25 cellular contexts compared by ENCODE assay signal in the genomic region with DNA sequence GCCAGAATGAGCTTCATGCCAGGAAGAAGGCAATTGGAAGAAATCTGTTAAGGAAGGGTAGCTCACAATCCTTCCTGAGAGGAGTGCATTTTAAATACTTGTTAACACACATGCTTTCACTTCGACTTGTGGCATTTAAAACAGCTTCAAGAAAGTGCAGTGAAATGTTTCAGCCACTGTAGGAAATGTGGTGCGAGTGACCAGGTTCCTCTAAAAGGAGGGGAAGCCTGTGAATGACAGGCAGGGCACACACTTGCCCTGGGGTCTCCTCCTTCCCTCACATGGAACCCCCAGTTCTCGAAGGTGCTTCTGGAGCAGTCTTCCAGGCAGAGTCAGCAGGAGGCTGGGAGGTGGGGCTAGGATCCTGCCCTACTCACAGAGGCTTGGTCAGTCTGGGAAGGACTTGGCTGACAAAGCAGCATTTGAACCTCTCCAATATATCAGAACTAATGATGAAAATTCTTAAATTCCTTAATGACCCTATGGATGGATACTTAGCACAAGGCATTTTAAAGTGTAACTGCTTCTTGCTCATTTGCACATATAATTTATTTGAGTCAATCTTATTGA.
A peak's percentile ranks its signal among the peaks of the same experiment; 100 is the strongest.
DNase-seq lines count a peak whose midpoint lies in the region; ATAC-seq, FAIRE-seq and TF ChIP-seq lines count a peak whose summit lies in the region.
"Had no signal": no experiment of that assay in that cellular context is flagged by ENCODE, and none has a peak within 500 bp of the region (broad histone marks: within the 10 kb centered on the region; RNA-seq: fewer than 3 reads in every experiment).

No MANE protein-coding gene starts in this region.

- H3K9me3 Mint-ChIP-seq in stimulated activated naive CD8-positive, alpha-beta T cell treated with anti-CD3 and anti-CD28 coated beads, Interleukin-15, amount 100 ng/mL, for 72 hours: no peaks in the 10 kb centered on the region
- no peaks in the 10 kb centered on the region for H3K9me3 Mint-ChIP-seq in activated CD4-positive, alpha-beta T cell treated with anti-CD3 and anti-CD28 coated beads for 36 hours (ENCODE audit: low read depth)
- H3K9me3 Mint-ChIP-seq: activated CD4-positive, alpha-beta memory T cell treated with anti-CD3 and anti-CD28 coated beads, Interleukin-2, amount 10 ng/mL, durations not matched to agents 7 days and 5 days; CD8-positive, alpha-beta T cell; neural crest cell had no signal

- BruUV-seq in PC-3 (replicated peaks; lab: Mats Ljungman, UMichigan): no TSS peak

- H3K27me3 Mint-ChIP-seq in stimulated activated naive CD8-positive, alpha-beta T cell treated with anti-CD3 and anti-CD28 coated beads, Interleukin-15, amount 100 ng/mL, for 72 hours: no peaks in the 10 kb centered on the region
- H3K27me3 Mint-ChIP-seq in activated CD4-positive, alpha-beta T cell treated with anti-CD3 and anti-CD28 coated beads for 36 hours: no peaks in the 10 kb centered on the region
- H3K27me3 Mint-ChIP-seq: activated CD4-positive, alpha-beta memory T cell treated with anti-CD3 and anti-CD28 coated beads, Interleukin-2, amount 10 ng/mL, durations not matched to agents 7 days and 5 days had no signal

- H3K36me3 ChIP-seq in H1 (ENCODE audit: control insufficient read depth in 2 of 4, insufficient read depth in 4 of 4, low read length in 3 of 4) (no peaks in the 10 kb centered on the region), mesendoderm (ENCODE audit: control insufficient read depth, insufficient read depth, low read length) (no peaks in the 10 kb centered on the region), PC-3 (ENCODE audit: low read depth, low read length) (no peaks in the 10 kb centered on the region)
- H3K36me3 ChIP-seq: adrenal gland, breast epithelium, tibial artery had no signal

- ATAC-seq in stimulated activated naive CD8-positive, alpha-beta T cell treated with anti-CD3 and anti-CD28 coated beads, Interleukin-15, Interleukin-2, amounts not matched to agents 100 U/mL and 50 U/mL, for 24 hours: peak; percentile 32
- no peak for ATAC-seq in stimulated activated naive CD8-positive, alpha-beta T cell treated with anti-CD3 and anti-CD28 coated beads, Interleukin-15, amount 100 ng/mL, for 72 hours
- ATAC-seq in activated CD4-positive, alpha-beta T cell treated with anti-CD3 and anti-CD28 coated beads for 36 hours: no peak
- no peak for ATAC-seq in PC-3
- ATAC-seq: CD8-positive, alpha-beta T cell; psoas muscle had no signal

- H3K9ac ChIP-seq in H1 (replicated peaks in 1 of 4; ENCODE audit: extremely low read depth in 1 of 4, low read depth in 3 of 4, low read length in 3 of 4) (no peak overlapping the region), mesendoderm (ENCODE audit: low read length) (no peak overlapping the region), PC-3 (ENCODE audit: low read length) (no peak overlapping the region)

- no peaks in the 10 kb centered on the region for H3K79me1 ChIP-seq in H1 (ENCODE audit: low read depth, low read length)
- no peaks in the 10 kb centered on the region for H3K79me1 ChIP-seq in mesendoderm (ENCODE audit: low read length)

- no peaks in the 10 kb centered on the region for H3K9me3 ChIP-seq in H1 (ENCODE audit: insufficient read depth in 2 of 2, low read depth in 1 of 2, low read length in 1 of 2)
- no peaks in the 10 kb centered on the region for H3K9me3 ChIP-seq in PC-3 (ENCODE audit: low read length)
- H3K9me3 ChIP-seq: adrenal gland, breast epithelium, psoas muscle, tibial artery had no signal

- no peak overlapping the region for H2BK15ac ChIP-seq in H1 (ENCODE audit: low read length)
- no peak overlapping the region for H2BK15ac ChIP-seq in mesendoderm (replicated peaks; ENCODE audit: low read depth)

- no peaks in the 10 kb centered on the region for H3K9me2 ChIP-seq in PC-3 (replicated peaks; ENCODE audit: low read length)

- H2BK5ac ChIP-seq in H1 (ENCODE audit: low read depth, low read length): no peak overlapping the region
- H2BK5ac ChIP-seq in mesendoderm (ENCODE audit: low read length): no peak overlapping the region

- intact Hi-C loops in activated CD4-positive, alpha-beta T cell treated with anti-CD3 and anti-CD28 coated beads for 36 hours (cut with DNase I, micrococcal nuclease): no loop called here
- intact Hi-C loops in PC-3 (cut with micrococcal nuclease): no loop called here

- H3K36me3 Mint-ChIP-seq in activated CD4-positive, alpha-beta T cell treated with anti-CD3 and anti-CD28 coated beads for 36 hours (ENCODE audit: low read depth): no peaks in the 10 kb centered on the region
- H3K36me3 Mint-ChIP-seq: CD8-positive, alpha-beta T cell had no signal

- H4K20me1 ChIP-seq in H1 (replicated peaks in 1 of 2; ENCODE audit: control insufficient read depth in 1 of 2, insufficient read depth in 2 of 2, low read length in 2 of 2): no peaks in the 10 kb centered on the region
- no peaks in the 10 kb centered on the region for H4K20me1 ChIP-seq in PC-3 (ENCODE audit: low read length)

- H4K8ac ChIP-seq in H1 (ENCODE audit: extremely low read depth, insufficient read depth, low read length) (no peak overlapping the region), mesendoderm (ENCODE audit: low read depth, low read length) (no peak overlapping the region)

- H3K27me3 ChIP-seq in H1 (replicated peaks in 1 of 4; ENCODE audit: control insufficient read depth in 3 of 4, extremely low read depth in 1 of 4, insufficient read depth in 3 of 4, low read length in 3 of 4): no peaks in the 10 kb centered on the region; a peak in 1 of 7 replicates
- no peaks in the 10 kb centered on the region for H3K27me3 ChIP-seq in mesendoderm (ENCODE audit: insufficient read depth, low read length, poor library complexity)
- no peaks in the 10 kb centered on the region for H3K27me3 ChIP-seq in PC-3 (ENCODE audit: low read length)
- H3K27me3 ChIP-seq: adrenal gland, breast epithelium, tibial artery had no signal

- H2BK120ac ChIP-seq in H1 (replicated peaks; ENCODE audit: low read depth, low read length) (no peak overlapping the region), mesendoderm (ENCODE audit: low read depth, low read length) (no peak overlapping the region)

- H3K14ac ChIP-seq in H1 (ENCODE audit: insufficient read length): no peak overlapping the region

- no peak overlapping the region for H2AK5ac ChIP-seq in H1 (ENCODE audit: low read depth, low read length)
- H2AK5ac ChIP-seq in mesendoderm (ENCODE audit: low read length): no peak overlapping the region

- TF ChIP-seq CTCF in H1 (IDR thresholded peaks at IDR 0.05; ENCODE audit: control extremely low read depth in 1 of 3, insufficient read depth in 1 of 3, low read depth in 1 of 3, low read length in 3 of 3) (no peak), PC-3 (conservative IDR thresholded peaks at IDR 0.05; ENCODE audit: low read depth, low read length) (no peak)

- no peak for TF ChIP-seq POLR2A in H1 (IDR thresholded peaks at IDR 0.05; ENCODE audit: control extremely low read depth in 1 of 2, low read depth in 2 of 2, low read length in 2 of 2)

- 0 out of 4 replicates have a peak, but pooled peaks of 1 of the 2 experiments have one; percentile 8 for TF ChIP-seq RAD21 in H1 (IDR thresholded peaks at IDR 0.05 in 1 of 2, conservative IDR thresholded peaks at IDR 0.05 in 1 of 2; ENCODE audit: low read depth in 2 of 2, low read length in 2 of 2)

- H2AFZ ChIP-seq in H1 (ENCODE audit: low read length) (peak overlapping the region; percentile 92), PC-3 (ENCODE audit: low read length) (no peak overlapping the region)

- H3K4me1 ChIP-seq in H1 (replicated peaks in 1 of 4; ENCODE audit: control insufficient read depth in 3 of 4, insufficient read depth in 4 of 4, low read length in 3 of 4): peaks cover 0 to 8% (median 1%) of the 10 kb centered on the region in 4 experiments; a peak in 2 of 7 replicates
- H3K4me1 ChIP-seq in mesendoderm (ENCODE audit: control insufficient read depth, low read depth, low read length): no peaks in the 10 kb centered on the region
- no peaks in the 10 kb centered on the region for H3K4me1 ChIP-seq in PC-3 (ENCODE audit: insufficient read depth, low read length)
- H3K4me1 ChIP-seq: adrenal gland, breast epithelium, psoas muscle had no signal

- no peak for DNase-seq in stimulated activated naive CD8-positive, alpha-beta T cell treated with anti-CD3 and anti-CD28 coated beads, Interleukin-15, Interleukin-2, amounts not matched to agents 100 U/mL and 50 U/mL, for 24 hours
- DNase-seq in stimulated activated naive CD8-positive, alpha-beta T cell treated with anti-CD3 and anti-CD28 coated beads, Interleukin-15, amount 100 ng/mL, for 72 hours: no peak
- DNase-seq in H1 (ENCODE audit: low read depth in 1 of 2, low spot score in 2 of 2) (no peak), mesendoderm (peak; percentile 27), HUDEP-2 (lab: John Stamatoyannopoulos, UW; ENCODE audit: unreplicated experiment in 76 of 76) (no peak), NCI-H128 (lab: John Stamatoyannopoulos, UW; ENCODE audit: unreplicated experiment) (no peak), PC-3 (no peak)
- no peak for DNase-seq in activated CD4-positive, alpha-beta T cell treated with anti-CD3 and anti-CD28 coated beads for 36 hours
- DNase-seq: activated CD4-positive, alpha-beta memory T cell treated with anti-CD3 and anti-CD28 coated beads, Interleukin-2, amount 10 ng/mL, durations not matched to agents 7 days and 5 days; activated gamma-delta T cell treated with Interleukin-2 at 50 U/mL for 16 hours; activated T-cell treated with anti-CD3 and anti-CD28 coated beads for 4 hours; adrenal gland; CD8-positive, alpha-beta T cell; GOT3; NCI-H1105 treated with DMSO at 0.1 percent for 48 hours; NCI-H510A; psoas muscle; T-helper 2 cell; tibial artery had no signal

- no peak overlapping the region for H2BK12ac ChIP-seq in H1 (ENCODE audit: low read depth, low read length)

- H3K4me2 ChIP-seq in H1 (ENCODE audit: insufficient read depth in 1 of 2, low read depth in 2 of 2, low read length in 2 of 2): no peak overlapping the region
- H3K4me2 ChIP-seq in mesendoderm (ENCODE audit: low read length): no peak overlapping the region
- no peak overlapping the region for H3K4me2 ChIP-seq in PC-3 (ENCODE audit: low read length)

- H3K27ac Mint-ChIP-seq in stimulated activated naive CD8-positive, alpha-beta T cell treated with anti-CD3 and anti-CD28 coated beads, Interleukin-15, amount 100 ng/mL, for 72 hours: peak overlapping the region in 1 of 2 donors; percentile 22
- H3K27ac Mint-ChIP-seq in activated CD4-positive, alpha-beta T cell treated with anti-CD3 and anti-CD28 coated beads for 36 hours: no peak overlapping the region
- H3K27ac Mint-ChIP-seq: activated CD4-positive, alpha-beta memory T cell treated with anti-CD3 and anti-CD28 coated beads, Interleukin-2, amount 10 ng/mL, durations not matched to agents 7 days and 5 days; CD8-positive, alpha-beta T cell had no signal

- no peak overlapping the region for H2BK20ac ChIP-seq in H1 (ENCODE audit: low read length)

- H3F3A ChIP-seq in PC-3 (ENCODE audit: low read length, unreplicated experiment): no peaks in the 10 kb centered on the region

- H3K4ac ChIP-seq in H1 (replicated peaks; ENCODE audit: insufficient read length, low read depth, low read length): no peak overlapping the region
- H3K4ac ChIP-seq in mesendoderm (ENCODE audit: low read depth, low read length): no peak overlapping the region

- H3K18ac ChIP-seq in H1 (ENCODE audit: extremely low read depth, low read length): no peak overlapping the region
- no peak overlapping the region for H3K18ac ChIP-seq in mesendoderm (ENCODE audit: low read length)

- H3K4me3 Mint-ChIP-seq in stimulated activated naive CD8-positive, alpha-beta T cell treated with anti-CD3 and anti-CD28 coated beads, Interleukin-15, amount 100 ng/mL, for 72 hours: no peak overlapping the region
- H3K4me3 Mint-ChIP-seq in activated CD4-positive, alpha-beta T cell treated with anti-CD3 and anti-CD28 coated beads for 36 hours: no peak overlapping the region
- H3K4me3 Mint-ChIP-seq: activated CD4-positive, alpha-beta memory T cell treated with anti-CD3 and anti-CD28 coated beads, Interleukin-2, amount 10 ng/mL, durations not matched to agents 7 days and 5 days; CD8-positive, alpha-beta T cell; neural crest cell had no signal

- H3K23me2 ChIP-seq in H1 (ENCODE audit: low read depth, low read length): no peaks in the 10 kb centered on the region

- H3K4me1 Mint-ChIP-seq in stimulated activated naive CD8-positive, alpha-beta T cell treated with anti-CD3 and anti-CD28 coated beads, Interleukin-15, amount 100 ng/mL, for 72 hours: no peaks in the 10 kb centered on the region
- no peaks in the 10 kb centered on the region for H3K4me1 Mint-ChIP-seq in activated CD4-positive, alpha-beta T cell treated with anti-CD3 and anti-CD28 coated beads for 36 hours
- H3K4me1 Mint-ChIP-seq: activated CD4-positive, alpha-beta memory T cell treated with anti-CD3 and anti-CD28 coated beads, Interleukin-2, amount 10 ng/mL, durations not matched to agents 7 days and 5 days; neural crest cell had no signal

- H3K79me2 ChIP-seq in H1 (ENCODE audit: control insufficient read depth in 1 of 2, insufficient read depth in 2 of 2, low read length in 2 of 2) (no peaks in the 10 kb centered on the region), mesendoderm (ENCODE audit: control insufficient read depth, insufficient read depth, low read length) (no peaks in the 10 kb centered on the region), PC-3 (ENCODE audit: low read length) (no peaks in the 10 kb centered on the region)

- CTCF ChIA-PET in H1 (lab: Charles Lee; ENCODE audit: partially characterized antibody) (interaction anchor here (0.8 to 1.1 kb wide), 2 partner anchors 36 to 167 kb away, joined by 3 to 6 read pairs; no protein-coding TSS in a partner anchor), PC-3 (lab: Charles Lee) (no interaction called here)
- CTCF ChIA-PET in activated CD4-positive, alpha-beta T cell treated with anti-CD3 and anti-CD28 coated beads for 36 hours (lab: Charles Lee): interaction anchor here (0.6 kb wide), 1 partner anchor 649 kb away, joined by 3 read pairs; no protein-coding TSS in a partner anchor

- POLR2A ChIA-PET in H1 (lab: Charles Lee; ENCODE audit: partially characterized antibody) (no interaction called here), PC-3 (lab: Charles Lee; ENCODE audit: unreplicated experiment) (no interaction called here)
- POLR2A ChIA-PET in activated CD4-positive, alpha-beta T cell treated with anti-CD3 and anti-CD28 coated beads for 36 hours (lab: Charles Lee): no interaction called here

- no peak overlapping the region for H3K27ac ChIP-seq in H1 (ENCODE audit: low read depth, low read length)
- H3K27ac ChIP-seq in mesendoderm (ENCODE audit: low read depth, low read length): no peak overlapping the region
- no peak overlapping the region for H3K27ac ChIP-seq in PC-3 (ENCODE audit: low read length)
- H3K27ac ChIP-seq: 22Rv1, adrenal gland, breast epithelium, coronary artery, psoas muscle, tibial artery had no signal

- 76% methylated on average over 3 of the region's 3 CpGs; no CpG with 5 or more reads in 1 of the 2 experiments for WGBS in H1 (ENCODE audit: extremely low coverage in 1 of 2, insufficient coverage in 1 of 2, insufficient read length in 1 of 2, insufficient replicate concordance in 2 of 2, low coverage in 1 of 2, low lambda C conversion rate in 2 of 2, missing lambda C conversion rate in 1 of 2), 2 experiments
- WGBS in mesendoderm (ENCODE audit: extremely low coverage, insufficient coverage, low lambda C conversion rate): no CpG with 5 or more reads among the region's 3 CpGs

- TF ChIP-seq EP300 in H1 (IDR thresholded peaks at IDR 0.05; ENCODE audit: borderline replicate concordance in 1 of 2, low read depth in 2 of 2, low read length in 2 of 2): no peak

- no peak for FAIRE-seq in H1 (lab: Jason Lieb, UNC)
- FAIRE-seq: G401.6, GM19239 had no signal

- H4K91ac ChIP-seq in H1 (replicated peaks; ENCODE audit: insufficient read length, low read length): no peak overlapping the region

- H4K5ac ChIP-seq in H1 (ENCODE audit: insufficient read length, low read depth, low read length) (no peak overlapping the region), mesendoderm (ENCODE audit: low read length) (no peak overlapping the region)

- H3K56ac ChIP-seq in H1 (replicated peaks; ENCODE audit: insufficient read length, low read depth, low read length) (no peak overlapping the region), mesendoderm (ENCODE audit: low read length) (no peak overlapping the region)

- no peak overlapping the region for H3K23ac ChIP-seq in H1 (ENCODE audit: insufficient read length)
- no peak overlapping the region for H3K23ac ChIP-seq in mesendoderm (ENCODE audit: low read length)

- H3K4me3 ChIP-seq in H1 (ENCODE audit: extremely low read depth in 1 of 4, insufficient read depth in 2 of 4, low read depth in 3 of 4, low read length in 4 of 4): no peak overlapping the region
- no peak overlapping the region for H3K4me3 ChIP-seq in mesendoderm (ENCODE audit: low read length)
- H3K4me3 ChIP-seq in PC-3 (ENCODE audit: low read length): no peak overlapping the region
- H3K4me3 ChIP-seq: adrenal gland, breast epithelium, coronary artery, psoas muscle, tibial artery had no signal
